13 cellular contexts compared by ENCODE assay signal in genomic region chr5:160420331-160420610, GRCh38. TPM values are rescaled to one million over a fixed set of nuclear protein-coding genes. Genes with fewer than 3 reads are reported as not detected.
DNase-seq lines count a peak whose midpoint lies in the region; ATAC-seq, FAIRE-seq and TF ChIP-seq lines count a peak whose summit lies in the region.
"Had no signal": no experiment of that assay in that cellular context is flagged by ENCODE, and none has a peak within 500 bp of the region (broad histone marks: within the 10 kb centered on the region; RNA-seq: fewer than 3 reads in every experiment).

No MANE protein-coding gene starts in this region.

- no peak for FAIRE-seq in HepG2 (lab: Jason Lieb, UNC)

- peaks cover 64% of the 10 kb centered on the region for H3K79me2 ChIP-seq in HepG2 (ENCODE audit: insufficient read depth, low read length)

- TF ChIP-seq EP300 in HepG2 (IDR thresholded peaks at IDR 0.05; ENCODE audit: low read depth in 2 of 2, low read length in 2 of 2): no peak
- no peak for TF ChIP-seq EP300 in HepG2 (CRISPR knock-in tag; IDR thresholded peaks at IDR 0.05; ENCODE audit: borderline replicate concordance)
- TF ChIP-seq EP300 in sigmoid colon (IDR thresholded peaks at IDR 0.05): no peak

- in situ Hi-C loops in HepG2 (cut with HindIII; ENCODE audit: extremely low pct_ligation_motif_present, low pct_unique_long_range_greater_than_20kb): no loop called here

- ATAC-seq in HepG2 (no peak), right lobe of liver (no peak)

- intact Hi-C loops in HepG2 (cut with micrococcal nuclease; ENCODE audit: unreplicated experiment): loop anchor here (2.0 kb wide), 1 partner anchor 47 kb away; no protein-coding TSS in a partner anchor
- intact Hi-C loops in right lobe of liver (cut with DNase I): no loop called here
- intact Hi-C loops in sigmoid colon (cut with DNase I): no loop called here

- CTCF ChIA-PET in HepG2 (lab: Yijun Ruan, JAX; ENCODE audit: low intra/inter-chr PET ratio, low total read pairs): no interaction called here

- H3K36me3 ChIP-seq in HepG2 (replicated peaks in 1 of 2; ENCODE audit: control insufficient read depth in 1 of 2, insufficient read depth in 2 of 2, low read length in 2 of 2) (no peaks in the 10 kb centered on the region; a peak in 4 of 5 replicates), right lobe of liver (no peaks in the 10 kb centered on the region), SK-N-MC (ENCODE audit: insufficient read depth, low read length) (peaks cover 27% of the 10 kb centered on the region), sigmoid colon (peaks cover 0 to under 1% (median 0%) of the 10 kb centered on the region in 4 donors)

- H3K4me1 ChIP-seq in HepG2 (ENCODE audit: insufficient read depth, low read length): peaks cover 61% of the 10 kb centered on the region
- peaks cover 0 to 15% (median 4%) of the 10 kb centered on the region in 4 donors for H3K4me1 ChIP-seq in right lobe of liver
- peaks cover 0 to 40% (median 32%) of the 10 kb centered on the region in 4 donors for H3K4me1 ChIP-seq in sigmoid colon

- peaks cover 6% of the 10 kb centered on the region for H3K27me3 Mint-ChIP-seq in glutamatergic neuron (ENCODE audit: unreplicated experiment)

- H3K36me3 Mint-ChIP-seq in glutamatergic neuron (ENCODE audit: unreplicated experiment): no peaks in the 10 kb centered on the region

- H3K9me3 ChIP-seq in HepG2 (ENCODE audit: low read length) (no peaks in the 10 kb centered on the region), right lobe of liver (no peaks in the 10 kb centered on the region), SK-N-MC (ENCODE audit: low read depth, low read length) (no peaks in the 10 kb centered on the region), sigmoid colon (no peaks in the 10 kb centered on the region)

- H3K27ac Mint-ChIP-seq in glutamatergic neuron (ENCODE audit: unreplicated experiment): peak overlapping the region; percentile 69

- H4K20me1 ChIP-seq in HepG2 (ENCODE audit: insufficient read depth, low read length): no peaks in the 10 kb centered on the region; the same call in 1 of the 2 replicates

- no peak for TF ChIP-seq RAD21 in HepG2 (CRISPR knock-in tag; IDR thresholded peaks at IDR 0.05)

- no peak for DNase-seq in HepG2 (ENCODE audit: low spot score)
- DNase-seq in right lobe of liver: no peak
- DNase-seq in SK-N-MC (ENCODE audit: low read depth, low spot score): no peak
- no peak for DNase-seq in glutamatergic neuron
- DNase-seq in AG08395 (ENCODE audit: low spot score): no peak
- no peak for DNase-seq in sigmoid colon
- no peak for DNase-seq in MV-4-11 (lab: John Stamatoyannopoulos, UW)
- DNase-seq in putamen (ENCODE audit: low spot score): no peak
- DNase-seq: central memory CD4-positive, alpha-beta T cell; COR-L47; foreskin melanocyte; NCI-H187 had no signal

- H3K9ac ChIP-seq in HepG2 (ENCODE audit: insufficient read depth, low read depth, low read length) (peak overlapping the region; percentile 98), SK-N-MC (ENCODE audit: insufficient read length) (peak overlapping the region; percentile 97)

- peak overlapping the region; percentile 83 for H3K4me2 ChIP-seq in HepG2 (ENCODE audit: low read depth, low read length)

- H3K27me3 ChIP-seq in HepG2 (ENCODE audit: control insufficient read depth in 1 of 2, insufficient read depth in 2 of 2, low read length in 2 of 2): no peaks in the 10 kb centered on the region; a peak in 1 of 5 replicates
- no peaks in the 10 kb centered on the region for H3K27me3 ChIP-seq in right lobe of liver
- H3K27me3 ChIP-seq in sigmoid colon: no peaks in the 10 kb centered on the region

- POLR2A ChIA-PET in HepG2 (lab: Yijun Ruan, JAX): interaction anchor here (2.7 to 3.3 kb wide), 3 partner anchors 20 to 57 kb away, joined by 11 to 15 read pairs (median 11); partner anchors contain the start of gene FAM200C

- TF ChIP-seq POLR2A in HepG2 (IDR thresholded peaks at IDR 0.05; ENCODE audit: insufficient read depth in 1 of 2, low read depth in 2 of 2, low read length in 2 of 2) (no peak), right lobe of liver (IDR thresholded peaks at IDR 0.05) (no peak), sigmoid colon (IDR thresholded peaks at IDR 0.05) (no peak)

- peak overlapping the region; percentile 94 for H2AFZ ChIP-seq in HepG2 (ENCODE audit: low read length)

- H3K4me3 Mint-ChIP-seq in glutamatergic neuron (ENCODE audit: unreplicated experiment): peak overlapping the region; percentile 96

- H3K9me3 Mint-ChIP-seq in glutamatergic neuron (ENCODE audit: unreplicated experiment): peaks cover 3% of the 10 kb centered on the region

- H3K4me3 ChIP-seq in HepG2 (replicated peaks in 1 of 3; ENCODE audit: insufficient read depth in 1 of 3, low read depth in 2 of 3, low read length in 3 of 3) (peak overlapping the region; percentile 81 to 99 (median 96); a peak in 5 of 6 replicates), right lobe of liver (no peak overlapping the region), SK-N-MC (no peak overlapping the region), sigmoid colon (no peak overlapping the region)

- TF ChIP-seq CTCF in HepG2 (CRISPR knock-in tag; IDR thresholded peaks at IDR 0.05) (no peak), right lobe of liver (IDR thresholded peaks at IDR 0.05) (no peak), glutamatergic neuron (IDR thresholded peaks at IDR 0.05; ENCODE audit: partially characterized antibody, unreplicated experiment) (no peak), sigmoid colon (IDR thresholded peaks at IDR 0.05) (no peak)

- H3K27ac ChIP-seq in HepG2 (ENCODE audit: extremely low read length, insufficient read depth, low read length) (no peak overlapping the region), right lobe of liver (no peak overlapping the region), SK-N-MC (no peak overlapping the region), sigmoid colon (peak overlapping the region in 2 of 4 donors; percentile 89 to 90)
- H3K27ac ChIP-seq: RWPE1 had no signal

- peaks cover 21% of the 10 kb centered on the region for H3K4me1 Mint-ChIP-seq in glutamatergic neuron (ENCODE audit: low read depth, unreplicated experiment)

- BruUV-seq in HepG2 (replicated peaks; lab: Mats Ljungman, UMichigan): no TSS peak

RNA-seq across cellular contexts. Expression of gene PTTG1, which starts 1.4 kb away (rescaled TPM):
- total RNA-seq in HepG2 (2016; rRNA removed; fragmentation: Illumina TruSeq; extraction: Trizol): 161 and 206 TPM in 2 replicates
- 61.6 and 66.4 TPM in 2 replicates for total RNA-seq in HepG2 (2016; cell fraction: cytosol; rRNA removed; fragmentation: Illumina TruSeq; extraction: Trizol; ENCODE audit: low read depth)
- 157 and 223 TPM in 2 replicates for total RNA-seq in HepG2 (2016; cell fraction: insoluble cytoplasmic fraction; rRNA removed; fragmentation: Illumina TruSeq; extraction: Trizol)
- 67.0 and 69.1 TPM in 2 replicates for total RNA-seq in HepG2 (2016; cell fraction: membrane; rRNA removed; fragmentation: Illumina TruSeq; extraction: Trizol)
- 66.0 and 73.6 TPM in 2 replicates for total RNA-seq in HepG2 (2016; cell fraction: nucleus; rRNA removed; fragmentation: Illumina TruSeq; extraction: Trizol)
- 53.0 and 102 TPM in 2 replicates for polyA plus RNA-seq in HepG2 (2011; rRNA removed)
- polyA plus RNA-seq in HepG2 (2011; cell fraction: cytosol; rRNA removed): 166 and 211 TPM in 2 replicates
- 50.7 and 64.1 TPM in 2 replicates for polyA plus RNA-seq in HepG2 (2011; cell fraction: nucleus; rRNA removed)
- 42.2 and 101 TPM in 2 replicates for polyA plus RNA-seq in HepG2 (2012)
- polyA plus RNA-seq in HepG2 (2016; cell fraction: cytosol; fragmentation: Illumina TruSeq; extraction: Trizol; ENCODE audit: low read depth): 50.9 and 58.2 TPM in 2 replicates
- polyA plus RNA-seq in HepG2 (2016; cell fraction: insoluble cytoplasmic fraction; fragmentation: Illumina TruSeq; extraction: Trizol; ENCODE audit: low read depth): 204 and 208 TPM in 2 replicates
- polyA plus RNA-seq in HepG2 (2016; cell fraction: membrane; fragmentation: Illumina TruSeq; extraction: Trizol; ENCODE audit: low read depth): 60.1 and 60.7 TPM in 2 replicates
- 84.3 and 91.2 TPM in 2 replicates for polyA plus RNA-seq in HepG2 (2016; cell fraction: nucleus; fragmentation: Illumina TruSeq; extraction: Trizol; ENCODE audit: insufficient read depth, low read depth)
- 40.6 and 146 TPM in 2 replicates for polyA minus RNA-seq in HepG2 (2011; rRNA and poly(A)+ RNA removed; ENCODE audit: low replicate concordance)
- 17.1 and 33.2 TPM in 2 replicates for polyA minus RNA-seq in HepG2 (2011; cell fraction: cytosol; rRNA and poly(A)+ RNA removed)
- polyA minus RNA-seq in HepG2 (2011; cell fraction: nucleus; rRNA and poly(A)+ RNA removed): 21.5 and 33.3 TPM in 2 replicates
- total RNA-seq in right lobe of liver: 1 to 10 TPM in 3 of 6 experiments, under 1 TPM in 3; 0.51 to 5.9 (median 2.6) TPM
- total RNA-seq in glutamatergic neuron (ENCODE audit: unreplicated experiment): 25.3 TPM
- 10 to 100 TPM in 1 of 4 donors, 1 to 10 TPM in 3; 1.8 to 11.9 (median 4.7) TPM for total RNA-seq in sigmoid colon
- polyA plus RNA-seq in sigmoid colon: 10 to 100 TPM; 15.0 to 93.8 (median 30.7) TPM

RNA-seq across cellular contexts. Expression of gene SLU7, which starts 1.4 kb away (rescaled TPM):
- total RNA-seq in HepG2 (2016; rRNA removed; fragmentation: Illumina TruSeq; extraction: Trizol) (39.2 and 52.6 TPM in 2 replicates), right lobe of liver (10 to 100 TPM; 11.6 to 19.4 (median 17.0) TPM), glutamatergic neuron (ENCODE audit: unreplicated experiment) (44.7 TPM), sigmoid colon (10 to 100 TPM; 22.4 to 80.3 (median 65.6) TPM)
- total RNA-seq in HepG2 (2016; cell fraction: cytosol; rRNA removed; fragmentation: Illumina TruSeq; extraction: Trizol; ENCODE audit: low read depth): 5.4 and 6.3 TPM in 2 replicates
- total RNA-seq in HepG2 (2016; cell fraction: insoluble cytoplasmic fraction; rRNA removed; fragmentation: Illumina TruSeq; extraction: Trizol): 37.1 and 52.6 TPM in 2 replicates
- total RNA-seq in HepG2 (2016; cell fraction: membrane; rRNA removed; fragmentation: Illumina TruSeq; extraction: Trizol): 12.2 and 13.1 TPM in 2 replicates
- 23.3 and 25.9 TPM in 2 replicates for total RNA-seq in HepG2 (2016; cell fraction: nucleus; rRNA removed; fragmentation: Illumina TruSeq; extraction: Trizol)
- polyA plus RNA-seq in HepG2 (2011; rRNA removed) (13.6 and 24.0 TPM in 2 replicates), sigmoid colon (10 to 100 TPM; 27.8 to 44.4 (median 37.9) TPM)
- 10.5 and 14.8 TPM in 2 replicates for polyA plus RNA-seq in HepG2 (2011; cell fraction: cytosol; rRNA removed)
- polyA plus RNA-seq in HepG2 (2011; cell fraction: nucleus; rRNA removed): 8.8 and 11.4 TPM in 2 replicates
- 36.7 and 47.7 TPM in 2 replicates for polyA plus RNA-seq in HepG2 (2012)
- 3.8 and 3.9 TPM in 2 replicates for polyA plus RNA-seq in HepG2 (2016; cell fraction: cytosol; fragmentation: Illumina TruSeq; extraction: Trizol; ENCODE audit: low read depth)
- polyA plus RNA-seq in HepG2 (2016; cell fraction: insoluble cytoplasmic fraction; fragmentation: Illumina TruSeq; extraction: Trizol; ENCODE audit: low read depth): 41.9 and 42.0 TPM in 2 replicates
- 4.5 and 5.5 TPM in 2 replicates for polyA plus RNA-seq in HepG2 (2016; cell fraction: membrane; fragmentation: Illumina TruSeq; extraction: Trizol; ENCODE audit: low read depth)
- polyA plus RNA-seq in HepG2 (2016; cell fraction: nucleus; fragmentation: Illumina TruSeq; extraction: Trizol; ENCODE audit: insufficient read depth, low read depth): 29.1 and 31.2 TPM in 2 replicates
- polyA minus RNA-seq in HepG2 (2011; rRNA and poly(A)+ RNA removed; ENCODE audit: low replicate concordance): 3.7 and 8.6 TPM in 2 replicates
- 7.6 and 13.9 TPM in 2 replicates for polyA minus RNA-seq in HepG2 (2011; cell fraction: cytosol; rRNA and poly(A)+ RNA removed)
- polyA minus RNA-seq in HepG2 (2011; cell fraction: nucleus; rRNA and poly(A)+ RNA removed): 25.4 and 32.6 TPM in 2 replicates

RNA-seq across cellular contexts. Expression of gene FAM200C, which starts 20.4 kb away (rescaled TPM):
- total RNA-seq in HepG2 (2016; rRNA removed; fragmentation: Illumina TruSeq; extraction: Trizol) (4.7 and 6.4 TPM in 2 replicates), right lobe of liver (1 to 10 TPM in 2 of 6 experiments, under 1 TPM in 4; 0.56 to 1.2 (median 0.95) TPM), glutamatergic neuron (ENCODE audit: unreplicated experiment) (5.1 TPM), sigmoid colon (10 to 100 TPM in 1 of 4 donors, 1 to 10 TPM in 3; 4.3 to 12.3 (median 8.1) TPM)
- 1.4 and 1.5 TPM in 2 replicates for total RNA-seq in HepG2 (2016; cell fraction: cytosol; rRNA removed; fragmentation: Illumina TruSeq; extraction: Trizol; ENCODE audit: low read depth)
- 4.8 and 6.4 TPM in 2 replicates for total RNA-seq in HepG2 (2016; cell fraction: insoluble cytoplasmic fraction; rRNA removed; fragmentation: Illumina TruSeq; extraction: Trizol)
- total RNA-seq in HepG2 (2016; cell fraction: membrane; rRNA removed; fragmentation: Illumina TruSeq; extraction: Trizol): 2.7 and 2.8 TPM in 2 replicates
- 4.6 and 5.8 TPM in 2 replicates for total RNA-seq in HepG2 (2016; cell fraction: nucleus; rRNA removed; fragmentation: Illumina TruSeq; extraction: Trizol)
- polyA plus RNA-seq in HepG2 (2011; rRNA removed) (2.7 and 3.2 TPM in 2 replicates), sigmoid colon (1 to 10 TPM in 2 of 3 donors, under 1 TPM in 1; 0.92 to 1.4 (median 1.2) TPM)
- polyA plus RNA-seq in HepG2 (2011; cell fraction: cytosol; rRNA removed): 1.2 and 1.5 TPM in 2 replicates
- polyA plus RNA-seq in HepG2 (2011; cell fraction: nucleus; rRNA removed): 2.3 and 3.1 TPM in 2 replicates
- 2.5 and 3.8 TPM in 2 replicates for polyA plus RNA-seq in HepG2 (2012)
- polyA plus RNA-seq in HepG2 (2016; cell fraction: cytosol; fragmentation: Illumina TruSeq; extraction: Trizol; ENCODE audit: low read depth): 0.40 and 0.49 TPM in 2 replicates
- polyA plus RNA-seq in HepG2 (2016; cell fraction: insoluble cytoplasmic fraction; fragmentation: Illumina TruSeq; extraction: Trizol; ENCODE audit: low read depth): 3.9 and 4.4 TPM in 2 replicates
- polyA plus RNA-seq in HepG2 (2016; cell fraction: membrane; fragmentation: Illumina TruSeq; extraction: Trizol; ENCODE audit: low read depth): 0.83 and 1.1 TPM in 2 replicates
- 6.4 and 6.6 TPM in 2 replicates for polyA plus RNA-seq in HepG2 (2016; cell fraction: nucleus; fragmentation: Illumina TruSeq; extraction: Trizol; ENCODE audit: insufficient read depth, low read depth)
- 2.0 and 3.0 TPM in 2 replicates for polyA minus RNA-seq in HepG2 (2011; rRNA and poly(A)+ RNA removed; ENCODE audit: low replicate concordance)
- polyA minus RNA-seq in HepG2 (2011; cell fraction: cytosol; rRNA and poly(A)+ RNA removed): 1.9 and 2.4 TPM in 2 replicates
- 8.4 and 11.1 TPM in 2 replicates for polyA minus RNA-seq in HepG2 (2011; cell fraction: nucleus; rRNA and poly(A)+ RNA removed)

RNA-seq across cellular contexts. Expression of gene C1QTNF2, which starts 49.8 kb away (rescaled TPM):
- total RNA-seq in HepG2 (2016; rRNA removed; fragmentation: Illumina TruSeq; extraction: Trizol) (not detected in 2 replicates), right lobe of liver (under 1 TPM in 4 of 6 experiments, not detected in 2; 0.11 to 0.30 (median 0.15) TPM), glutamatergic neuron (ENCODE audit: unreplicated experiment) (1.0 TPM), sigmoid colon (1 to 10 TPM in 3 of 4 donors, under 1 TPM in 1; 0.95 to 2.5 (median 1.5) TPM)
- total RNA-seq in HepG2 (2016; cell fraction: cytosol; rRNA removed; fragmentation: Illumina TruSeq; extraction: Trizol; ENCODE audit: low read depth): not detected in 2 replicates
- not detected in 2 replicates for total RNA-seq in HepG2 (2016; cell fraction: insoluble cytoplasmic fraction; rRNA removed; fragmentation: Illumina TruSeq; extraction: Trizol)
- total RNA-seq in HepG2 (2016; cell fraction: membrane; rRNA removed; fragmentation: Illumina TruSeq; extraction: Trizol): not detected in 2 replicates
- not detected in 2 replicates for total RNA-seq in HepG2 (2016; cell fraction: nucleus; rRNA removed; fragmentation: Illumina TruSeq; extraction: Trizol)
- polyA plus RNA-seq in HepG2 (2011; rRNA removed) (not detected in 2 replicates), sigmoid colon (under 1 TPM in 1 of 3 donors, not detected in 2; 0.85 TPM)
- not detected in 2 replicates for polyA plus RNA-seq in HepG2 (2011; cell fraction: cytosol; rRNA removed)
- not detected in 2 replicates for polyA plus RNA-seq in HepG2 (2011; cell fraction: nucleus; rRNA removed)
- polyA plus RNA-seq in HepG2 (2012): not detected in 2 replicates
- not detected in 2 replicates for polyA plus RNA-seq in HepG2 (2016; cell fraction: cytosol; fragmentation: Illumina TruSeq; extraction: Trizol; ENCODE audit: low read depth)
- polyA plus RNA-seq in HepG2 (2016; cell fraction: insoluble cytoplasmic fraction; fragmentation: Illumina TruSeq; extraction: Trizol; ENCODE audit: low read depth): not detected in 2 replicates
- not detected in 2 replicates for polyA plus RNA-seq in HepG2 (2016; cell fraction: membrane; fragmentation: Illumina TruSeq; extraction: Trizol; ENCODE audit: low read depth)
- not detected in 2 replicates for polyA plus RNA-seq in HepG2 (2016; cell fraction: nucleus; fragmentation: Illumina TruSeq; extraction: Trizol; ENCODE audit: insufficient read depth, low read depth)
- polyA minus RNA-seq in HepG2 (2011; rRNA and poly(A)+ RNA removed; ENCODE audit: low replicate concordance): not detected in 2 replicates
- polyA minus RNA-seq in HepG2 (2011; cell fraction: cytosol; rRNA and poly(A)+ RNA removed): not detected in 2 replicates
- not detected in 2 replicates for polyA minus RNA-seq in HepG2 (2011; cell fraction: nucleus; rRNA and poly(A)+ RNA removed)

Comparison
In these comparisons a context has a peak if more than half of its experiments do, and no peak if none do; other contexts are left out.
1. H3K4me3 ChIP-seq: peak in HepG2 (3 of 3); none in right lobe of liver (0 of 3), SK-N-MC (single experiment) and sigmoid colon (0 of 4).